ENCODE assay signal across 7 cellular contexts in genomic region chr1:116504308-116505156, GRCh38.
DNase-seq lines count a peak whose midpoint lies in the region; ATAC-seq and TF ChIP-seq lines count a peak whose summit lies in the region.

No MANE protein-coding gene starts in this region.

- peak; percentile 50 for TF ChIP-seq POLR2A in GM19099 (IDR thresholded peaks at IDR 0.05; ENCODE audit: extremely low read depth, insufficient read length, low read depth)

- peak; percentile 91 for ATAC-seq in HG03159 (IDR thresholded peaks at IDR 0.05; ENCODE audit: unreplicated experiment)
- peak; percentile 97 for ATAC-seq in activated naive CD8-positive, alpha-beta T cell treated with anti-CD3 and anti-CD28 coated beads, Interleukin-2, amount 10 ng/mL, durations not matched to agents 7 days and 5 days (ENCODE audit: low read depth)

- no peaks in the 10 kb centered on the region for H3K27me3 Mint-ChIP-seq in activated naive CD8-positive, alpha-beta T cell treated with anti-CD3 and anti-CD28 coated beads, Interleukin-2, amount 10 ng/mL, durations not matched to agents 7 days and 5 days

- H3K9me3 Mint-ChIP-seq in activated naive CD8-positive, alpha-beta T cell treated with anti-CD3 and anti-CD28 coated beads, Interleukin-2, amount 10 ng/mL, durations not matched to agents 7 days and 5 days = no peaks in the 10 kb centered on the region

- peak; percentile 99 for DNase-seq in SKM-1 treated with dmso at 0.1 percent for 144 hours (lab: John Stamatoyannopoulos, UW; ENCODE audit: unreplicated experiment)
- DNase-seq in activated naive CD8-positive, alpha-beta T cell treated with anti-CD3 and anti-CD28 coated beads, Interleukin-2, amount 10 ng/mL, durations not matched to agents 7 days and 5 days = peak; percentile 72
- peak; percentile 27 for DNase-seq in kidney glomerular epithelial cell (lab: John Stamatoyannopoulos, UW)
- peak; percentile 70 to 82 for DNase-seq in stimulated activated CD8-positive, alpha-beta memory T cell treated with anti-CD3 and anti-CD28 coated beads, Interleukin-15, amount 100 ng/mL, for 4 hours (ENCODE audit: low read depth in 2 of 2)
- DNase-seq in cerebellar nuclear complex (lab: John Stamatoyannopoulos, UW) = no peak

- peaks cover 63% of the 10 kb centered on the region for H3K4me1 Mint-ChIP-seq in activated naive CD8-positive, alpha-beta T cell treated with anti-CD3 and anti-CD28 coated beads, Interleukin-2, amount 10 ng/mL, durations not matched to agents 7 days and 5 days

- peaks cover 17% of the 10 kb centered on the region for H3K36me3 Mint-ChIP-seq in activated naive CD8-positive, alpha-beta T cell treated with anti-CD3 and anti-CD28 coated beads, Interleukin-2, amount 10 ng/mL, durations not matched to agents 7 days and 5 days

- H3K27ac Mint-ChIP-seq in activated naive CD8-positive, alpha-beta T cell treated with anti-CD3 and anti-CD28 coated beads, Interleukin-2, amount 10 ng/mL, durations not matched to agents 7 days and 5 days = peak overlapping the region; percentile 87

- H3K4me3 Mint-ChIP-seq in activated naive CD8-positive, alpha-beta T cell treated with anti-CD3 and anti-CD28 coated beads, Interleukin-2, amount 10 ng/mL, durations not matched to agents 7 days and 5 days = peak overlapping the region; percentile 50

- POLR2A ChIA-PET in activated naive CD8-positive, alpha-beta T cell treated with anti-CD3 and anti-CD28 coated beads, Interleukin-2, amount 10 ng/mL, durations not matched to agents 7 days and 5 days (lab: Charles Lee) = interaction anchor here (0.6 to 3.6 kb wide), 12 partner anchors 10 to 568 kb away, joined by 3 to 46 read pairs (median 4); partner anchors contain the start of genes CD58 and TTF2

Comparison
In these comparisons a context has a peak if more than half of its experiments do, and no peak if none do; other contexts are left out.
1. DNase-seq: peak in SKM-1 treated with dmso at 0.1 percent for 144 hours (single experiment), activated naive CD8-positive, alpha-beta T cell treated with anti-CD3 and anti-CD28 coated beads, Interleukin-2, amount 10 ng/mL, durations not matched to agents 7 days and 5 days (single experiment), kidney glomerular epithelial cell (single experiment) and stimulated activated CD8-positive, alpha-beta memory T cell treated with anti-CD3 and anti-CD28 coated beads, Interleukin-15, amount 100 ng/mL, for 4 hours (2 of 2); none in cerebellar nuclear complex (0 of 2).